Comparison of ENCODE assay signal across 2 cellular contexts in genomic region chr15:71826196-71826595, GRCh38.
A peak's percentile ranks its signal among the peaks of the same experiment; 100 is the strongest.
TF ChIP-seq lines count a peak whose summit lies in the region.

No MANE protein-coding gene starts in this region.

TF ChIP-seq in GM23338, 12 proteins besides CTCF, POLR2A, EP300 and RAD21:
- no peak for TF ChIP-seq REST (IDR thresholded peaks at IDR 0.05; ENCODE audit: unreplicated experiment)
- no peak for TF ChIP-seq ETS1 (IDR thresholded peaks at IDR 0.05)
- no peak for TF ChIP-seq NANOG (IDR thresholded peaks at IDR 0.05; ENCODE audit: borderline replicate concordance)
- no peak for TF ChIP-seq ZNF114 (CRISPR knock-in tag; IDR thresholded peaks at IDR 0.05)
- TF ChIP-seq, protein P1, sequence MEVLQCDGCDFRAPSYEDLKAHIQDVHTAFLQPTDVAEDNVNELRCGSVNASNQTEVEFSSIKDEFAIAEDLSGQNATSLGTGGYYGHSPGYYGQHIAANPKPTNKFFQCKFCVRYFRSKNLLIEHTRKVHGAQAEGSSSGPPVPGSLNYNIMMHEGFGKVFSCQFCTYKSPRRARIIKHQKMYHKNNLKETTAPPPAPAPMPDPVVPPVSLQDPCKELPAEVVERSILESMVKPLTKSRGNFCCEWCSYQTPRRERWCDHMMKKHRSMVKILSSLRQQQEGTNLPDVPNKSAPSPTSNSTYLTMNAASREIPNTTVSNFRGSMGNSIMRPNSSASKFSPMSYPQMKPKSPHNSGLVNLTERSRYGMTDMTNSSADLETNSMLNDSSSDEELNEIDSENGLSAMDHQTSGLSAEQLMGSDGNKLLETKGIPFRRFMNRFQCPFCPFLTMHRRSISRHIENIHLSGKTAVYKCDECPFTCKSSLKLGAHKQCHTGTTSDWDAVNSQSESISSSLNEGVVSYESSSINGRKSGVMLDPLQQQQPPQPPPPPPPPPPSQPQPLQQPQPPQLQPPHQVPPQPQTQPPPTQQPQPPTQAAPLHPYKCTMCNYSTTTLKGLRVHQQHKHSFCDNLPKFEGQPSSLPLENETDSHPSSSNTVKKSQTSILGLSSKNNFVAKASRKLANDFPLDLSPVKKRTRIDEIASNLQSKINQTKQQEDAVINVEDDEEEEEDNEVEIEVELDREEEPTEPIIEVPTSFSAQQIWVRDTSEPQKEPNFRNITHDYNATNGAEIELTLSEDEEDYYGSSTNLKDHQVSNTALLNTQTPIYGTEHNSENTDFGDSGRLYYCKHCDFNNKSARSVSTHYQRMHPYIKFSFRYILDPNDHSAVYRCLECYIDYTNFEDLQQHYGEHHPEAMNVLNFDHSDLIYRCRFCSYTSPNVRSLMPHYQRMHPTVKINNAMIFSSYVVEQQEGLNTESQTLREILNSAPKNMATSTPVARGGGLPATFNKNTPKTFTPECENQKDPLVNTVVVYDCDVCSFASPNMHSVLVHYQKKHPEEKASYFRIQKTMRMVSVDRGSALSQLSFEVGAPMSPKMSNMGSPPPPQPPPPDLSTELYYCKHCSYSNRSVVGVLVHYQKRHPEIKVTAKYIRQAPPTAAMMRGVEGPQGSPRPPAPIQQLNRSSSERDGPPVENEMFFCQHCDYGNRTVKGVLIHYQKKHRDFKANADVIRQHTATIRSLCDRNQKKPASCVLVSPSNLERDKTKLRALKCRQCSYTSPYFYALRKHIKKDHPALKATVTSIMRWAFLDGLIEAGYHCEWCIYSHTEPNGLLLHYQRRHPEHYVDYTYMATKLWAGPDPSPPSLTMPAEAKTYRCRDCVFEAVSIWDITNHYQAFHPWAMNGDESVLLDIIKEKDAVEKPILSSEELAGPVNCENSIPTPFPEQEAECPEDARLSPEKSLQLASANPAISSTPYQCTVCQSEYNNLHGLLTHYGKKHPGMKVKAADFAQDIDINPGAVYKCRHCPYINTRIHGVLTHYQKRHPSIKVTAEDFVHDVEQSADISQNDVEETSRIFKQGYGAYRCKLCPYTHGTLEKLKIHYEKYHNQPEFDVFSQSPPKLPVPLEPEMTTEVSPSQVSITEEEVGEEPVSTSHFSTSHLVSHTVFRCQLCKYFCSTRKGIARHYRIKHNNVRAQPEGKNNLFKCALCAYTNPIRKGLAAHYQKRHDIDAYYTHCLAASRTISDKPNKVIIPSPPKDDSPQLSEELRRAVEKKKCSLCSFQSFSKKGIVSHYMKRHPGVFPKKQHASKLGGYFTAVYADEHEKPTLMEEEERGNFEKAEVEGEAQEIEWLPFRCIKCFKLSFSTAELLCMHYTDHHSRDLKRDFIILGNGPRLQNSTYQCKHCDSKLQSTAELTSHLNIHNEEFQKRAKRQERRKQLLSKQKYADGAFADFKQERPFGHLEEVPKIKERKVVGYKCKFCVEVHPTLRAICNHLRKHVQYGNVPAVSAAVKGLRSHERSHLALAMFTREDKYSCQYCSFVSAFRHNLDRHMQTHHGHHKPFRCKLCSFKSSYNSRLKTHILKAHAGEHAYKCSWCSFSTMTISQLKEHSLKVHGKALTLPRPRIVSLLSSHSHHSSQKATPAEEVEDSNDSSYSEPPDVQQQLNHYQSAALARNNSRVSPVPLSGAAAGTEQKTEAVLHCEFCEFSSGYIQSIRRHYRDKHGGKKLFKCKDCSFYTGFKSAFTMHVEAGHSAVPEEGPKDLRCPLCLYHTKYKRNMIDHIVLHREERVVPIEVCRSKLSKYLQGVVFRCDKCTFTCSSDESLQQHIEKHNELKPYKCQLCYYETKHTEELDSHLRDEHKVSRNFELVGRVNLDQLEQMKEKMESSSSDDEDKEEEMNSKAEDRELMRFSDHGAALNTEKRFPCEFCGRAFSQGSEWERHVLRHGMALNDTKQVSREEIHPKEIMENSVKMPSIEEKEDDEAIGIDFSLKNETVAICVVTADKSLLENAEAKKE (CRISPR knock-in tag; IDR thresholded peaks at IDR 0.05): no peak
- no peak for TF ChIP-seq EZH2 (IDR thresholded peaks at IDR 0.05; ENCODE audit: low read depth, unreplicated experiment)
- no peak for TF ChIP-seq JUNB (IDR thresholded peaks at IDR 0.05; ENCODE audit: unreplicated experiment)
- no peak for TF ChIP-seq CREB1 (CRISPR knock-in tag; IDR thresholded peaks at IDR 0.05; ENCODE audit: low read depth)
- no peak for TF ChIP-seq EZH2phosphoT487 (IDR thresholded peaks at IDR 0.05; ENCODE audit: unreplicated experiment)
- no peak for TF ChIP-seq ZNF331 (CRISPR knock-in tag; IDR thresholded peaks at IDR 0.05; ENCODE audit: low read depth)
- TF ChIP-seq POLR2AphosphoS5 (IDR thresholded peaks at IDR 0.05; ENCODE audit: low read depth): no peak
- TF ChIP-seq STAT1 (IDR thresholded peaks at IDR 0.05; ENCODE audit: unreplicated experiment): no peak

TF ChIP-seq in H1, 55 proteins besides CTCF, POLR2A, EP300 and RAD21:
- TF ChIP-seq HDAC6 (IDR thresholded peaks at IDR 0.05; ENCODE audit: low read depth, low read length) (no peak), TEAD4 (IDR thresholded peaks at IDR 0.05; ENCODE audit: low read depth, low read length) (peak; percentile 52; the same call in 1 of the 2 replicates), EGR1 (IDR thresholded peaks at IDR 0.05; ENCODE audit: borderline replicate concordance, low read depth, low read length) (no peak), SP4 (IDR thresholded peaks at IDR 0.05; ENCODE audit: low read length) (no peak), CHD2 (IDR thresholded peaks at IDR 0.05; ENCODE audit: low read length) (no peak), SIN3A (conservative IDR thresholded peaks at IDR 0.05 in 1 of 2, IDR thresholded peaks at IDR 0.05 in 1 of 2; ENCODE audit: low read depth in 1 of 2, low read length in 2 of 2) (no peak)
